ENCODE assay signal across 12 cellular contexts in the genomic region with DNA sequence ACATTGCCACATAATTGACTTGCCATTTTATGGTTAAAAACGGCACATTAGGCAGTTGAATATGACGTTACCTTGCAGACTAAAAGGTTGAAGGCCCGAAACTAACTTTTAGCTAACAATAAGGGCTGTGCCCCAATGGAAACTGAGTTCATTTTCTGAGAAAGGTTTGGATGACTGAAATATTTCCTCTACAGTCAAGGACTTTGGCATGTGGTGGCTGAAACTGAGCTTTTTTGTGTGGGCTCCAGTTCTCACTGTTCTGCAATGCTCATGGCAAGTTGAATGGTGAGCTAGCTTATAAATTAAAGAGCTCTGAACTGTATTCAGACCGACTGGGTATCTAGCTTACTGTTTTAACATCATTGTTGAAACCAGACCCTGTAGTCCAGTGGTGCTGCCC. TPM values are rescaled to one million over a fixed set of nuclear protein-coding genes. Genes with fewer than 3 reads are reported as not detected.
DNase-seq lines count a peak whose midpoint lies in the region; ATAC-seq and TF ChIP-seq lines count a peak whose summit lies in the region.
"Had no signal": no experiment of that assay in that cellular context is flagged by ENCODE, and none has a peak within 500 bp of the region (broad histone marks: within the 10 kb centered on the region; RNA-seq: fewer than 3 reads in every experiment).

No MANE protein-coding gene starts in this region.

- H3K4me3 Mint-ChIP-seq in natural killer cell treated with Interleukin-12 subunit alpha and Interleukin-12 subunit beta and Interleukin-15 and Interleukin-18, amount 100 ng/mL, for 72 hours = no peak overlapping the region
- no peak overlapping the region for H3K4me3 Mint-ChIP-seq in endothelial cell (ENCODE audit: unreplicated experiment)
- H3K4me3 Mint-ChIP-seq: HFFc6 had no signal

- DNase-seq in activated naive CD4-positive, alpha-beta T cell treated with Interleukin-2 at 50 U/mL for 16 hours = peak; percentile 8
- DNase-seq in activated naive CD4-positive, alpha-beta T cell treated with anti-CD3 and anti-CD28 coated beads, Interleukin-2, amount 50 U/mL, for 16 hours = no peak
- DNase-seq in NOMO-1 (lab: John Stamatoyannopoulos, UW; ENCODE audit: unreplicated experiment in 2 of 2) = peak; percentile 21 to 30
- peak; percentile 34 for DNase-seq in stimulated activated CD8-positive, alpha-beta memory T cell treated with anti-CD3 and anti-CD28 coated beads, Interleukin-4, amount 100 ng/mL, for 48 hours
- no peak for DNase-seq in natural killer cell treated with Interleukin-12 subunit alpha and Interleukin-12 subunit beta and Interleukin-15 and Interleukin-18, amount 100 ng/mL, for 72 hours (ENCODE audit: low spot score)
- no peak for DNase-seq in NCI-H1417 (lab: John Stamatoyannopoulos, UW)
- DNase-seq in endothelial cell (ENCODE audit: low spot score) = no peak
- DNase-seq: dorsolateral prefrontal cortex, HFFc6, pancreas had no signal

- ATAC-seq in HG02763 (IDR thresholded peaks at IDR 0.05; ENCODE audit: unreplicated experiment) = peak; percentile 61
- ATAC-seq in natural killer cell treated with Interleukin-12 subunit alpha and Interleukin-12 subunit beta and Interleukin-15 and Interleukin-18, amount 100 ng/mL, for 72 hours = no peak
- ATAC-seq: pancreas had no signal

- peaks cover 0 to 3% of the 10 kb centered on the region in 2 donors for H3K4me1 Mint-ChIP-seq in natural killer cell treated with Interleukin-12 subunit alpha and Interleukin-12 subunit beta and Interleukin-15 and Interleukin-18, amount 100 ng/mL, for 72 hours (ENCODE audit: low read depth in 2 of 2)
- peaks cover 18% of the 10 kb centered on the region for H3K4me1 Mint-ChIP-seq in endothelial cell (ENCODE audit: unreplicated experiment)

- peaks cover 10% of the 10 kb centered on the region for H3K36me3 Mint-ChIP-seq in natural killer cell treated with Interleukin-12 subunit alpha and Interleukin-12 subunit beta and Interleukin-15 and Interleukin-18, amount 100 ng/mL, for 72 hours
- peaks cover 41% of the 10 kb centered on the region for H3K36me3 Mint-ChIP-seq in endothelial cell (ENCODE audit: low read depth, unreplicated experiment)

- no peak overlapping the region for H3K27ac Mint-ChIP-seq in natural killer cell treated with Interleukin-12 subunit alpha and Interleukin-12 subunit beta and Interleukin-15 and Interleukin-18, amount 100 ng/mL, for 72 hours
- no peak overlapping the region for H3K27ac Mint-ChIP-seq in endothelial cell (ENCODE audit: unreplicated experiment)
- H3K27ac Mint-ChIP-seq: HFFc6 had no signal

- H3K27me3 Mint-ChIP-seq in natural killer cell treated with Interleukin-12 subunit alpha and Interleukin-12 subunit beta and Interleukin-15 and Interleukin-18, amount 100 ng/mL, for 72 hours = peaks cover 5 to 7% of the 10 kb centered on the region in 2 donors
- peaks cover 8% of the 10 kb centered on the region for H3K27me3 Mint-ChIP-seq in endothelial cell (ENCODE audit: unreplicated experiment)

- H3K9me3 Mint-ChIP-seq in natural killer cell treated with Interleukin-12 subunit alpha and Interleukin-12 subunit beta and Interleukin-15 and Interleukin-18, amount 100 ng/mL, for 72 hours = peaks cover 8% of the 10 kb centered on the region
- peaks cover 11% of the 10 kb centered on the region for H3K9me3 Mint-ChIP-seq in endothelial cell (ENCODE audit: unreplicated experiment)

- no peak for TF ChIP-seq CTCF in endothelial cell (IDR thresholded peaks at IDR 0.05; ENCODE audit: unreplicated experiment)

RNA-seq across cellular contexts. Expression of a gene that starts 23.8 kb away (rescaled TPM):
- not detected for total RNA-seq in natural killer cell treated with Interleukin-12 subunit alpha and Interleukin-12 subunit beta and Interleukin-15 and Interleukin-18, amount 100 ng/mL, for 72 hours
- not detected for total RNA-seq in endothelial cell (ENCODE audit: unreplicated experiment)
- total RNA-seq: ascending aorta, pancreas had no signal

RNA-seq across cellular contexts. Expression of a gene that starts 51.9 kb away (rescaled TPM):
- total RNA-seq in natural killer cell treated with Interleukin-12 subunit alpha and Interleukin-12 subunit beta and Interleukin-15 and Interleukin-18, amount 100 ng/mL, for 72 hours = 100 to 1,000 TPM; 146 to 153 TPM
- total RNA-seq in endothelial cell (ENCODE audit: unreplicated experiment) = 180 TPM

Comparison
In these comparisons a context has a peak if more than half of its experiments do, and no peak if none do; other contexts are left out.
1. DNase-seq: peak in activated naive CD4-positive, alpha-beta T cell treated with Interleukin-2 at 50 U/mL for 16 hours (single experiment), NOMO-1 (2 of 2) and stimulated activated CD8-positive, alpha-beta memory T cell treated with anti-CD3 and anti-CD28 coated beads, Interleukin-4, amount 100 ng/mL, for 48 hours (single experiment); none in activated naive CD4-positive, alpha-beta T cell treated with anti-CD3 and anti-CD28 coated beads, Interleukin-2, amount 50 U/mL, for 16 hours (single experiment), natural killer cell treated with Interleukin-12 subunit alpha and Interleukin-12 subunit beta and Interleukin-15 and Interleukin-18, amount 100 ng/mL, for 72 hours (single experiment), NCI-H1417 (0 of 3) and endothelial cell (single experiment).